In the genomic region with DNA sequence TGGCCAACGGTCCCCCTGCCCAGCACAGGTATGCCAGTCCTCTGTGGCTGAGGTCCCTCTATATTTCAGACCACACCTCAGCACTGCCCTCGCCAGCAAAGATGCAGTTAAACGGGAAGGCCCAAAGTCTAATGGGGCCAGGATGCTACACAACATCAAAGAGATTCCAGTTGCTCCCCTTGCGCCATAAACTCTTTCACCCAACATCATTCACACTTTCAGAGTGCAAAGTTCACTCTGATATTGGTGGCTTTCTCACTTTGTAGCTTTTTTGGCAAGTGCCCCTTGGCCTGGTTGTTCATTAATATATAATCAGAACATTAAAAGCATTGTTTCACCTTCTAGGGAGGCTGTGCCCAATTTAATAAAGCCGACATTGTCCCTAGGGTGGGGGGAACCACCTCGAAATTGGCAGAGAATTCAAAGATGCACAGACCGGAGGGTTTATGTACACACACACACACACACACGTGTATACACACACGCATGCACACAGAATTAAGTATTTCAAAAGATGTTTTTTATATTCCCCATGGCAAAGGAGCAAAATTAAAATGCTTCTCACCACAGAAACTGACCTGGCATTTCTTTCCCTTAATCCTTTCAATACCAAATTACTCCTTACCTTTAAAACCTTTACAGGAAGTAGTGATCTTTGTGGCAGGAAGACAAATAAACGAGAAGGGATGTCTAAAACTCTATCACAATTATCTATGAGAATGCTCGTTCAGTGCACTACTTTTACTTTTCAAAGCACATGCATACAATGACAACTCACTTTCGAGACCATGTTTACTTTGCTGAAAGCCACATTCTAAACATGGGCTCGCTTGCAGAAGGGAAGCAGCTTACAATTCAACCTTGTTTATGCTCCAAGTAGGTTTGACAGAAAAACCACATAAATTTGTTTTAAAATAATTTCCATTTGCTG, we compare ENCODE assay signal across 9 cellular contexts. TPM values are rescaled to one million over a fixed set of nuclear protein-coding genes. Genes with fewer than 3 reads are reported as not detected.
DNase-seq lines count a peak whose midpoint lies in the region; ATAC-seq lines count a peak whose summit lies in the region.
"Had no signal": no experiment of that assay in that cellular context is flagged by ENCODE, and none has a peak within 500 bp of the region (broad histone marks: within the 10 kb centered on the region; RNA-seq: fewer than 3 reads in every experiment).

No MANE protein-coding gene starts in this region.

- H3K27me3 ChIP-seq in CD4-positive, alpha-beta memory T cell (ENCODE audit: insufficient read depth, low read length): no peaks in the 10 kb centered on the region
- H3K27me3 ChIP-seq: cardiac muscle cell had no signal

- peak overlapping the region; percentile 44 to 48 for H3K4me3 ChIP-seq in CD4-positive, alpha-beta memory T cell (ENCODE audit: low read length in 2 of 2)
- H3K4me3 ChIP-seq: cardiac muscle cell had no signal

- H3K4me1 Mint-ChIP-seq in CD4-positive, alpha-beta memory T cell: peaks cover 34 to 81% (median 55%) of the 10 kb centered on the region in 4 donors
- peaks cover 57% of the 10 kb centered on the region for H3K4me1 Mint-ChIP-seq in activated naive CD8-positive, alpha-beta T cell treated with anti-CD3 and anti-CD28 coated beads for 36 hours
- peaks cover 36 to 62% (median 38%) of the 10 kb centered on the region in 3 donors for H3K4me1 Mint-ChIP-seq in naive B cell

- no peaks in the 10 kb centered on the region for H3K36me3 ChIP-seq in CD4-positive, alpha-beta memory T cell (ENCODE audit: insufficient read depth, low read length)
- H3K36me3 ChIP-seq: cardiac muscle cell had no signal

- CTCF ChIA-PET in CD4-positive, alpha-beta memory T cell (lab: Charles Lee; ENCODE audit: partially characterized antibody): interaction anchor here (1.4 to 3.1 kb wide), 6 partner anchors 9 to 87 kb away, joined by 3 to 17 read pairs (median 5); no protein-coding TSS in a partner anchor

- H3K27me3 Mint-ChIP-seq in CD4-positive, alpha-beta memory T cell: no peaks in the 10 kb centered on the region
- H3K27me3 Mint-ChIP-seq in activated naive CD8-positive, alpha-beta T cell treated with anti-CD3 and anti-CD28 coated beads for 36 hours: peaks cover 15% of the 10 kb centered on the region
- peaks cover 0 to 8% (median 6%) of the 10 kb centered on the region in 3 donors for H3K27me3 Mint-ChIP-seq in naive B cell

- intact Hi-C loops in CD4-positive, alpha-beta memory T cell (cut with micrococcal nuclease): loop anchor here (1.0 to 5.0 kb wide), 4 partner anchors 9 to 74 kb away; no protein-coding TSS in a partner anchor

- peak; percentile 4 for ATAC-seq in HG02884 (IDR thresholded peaks at IDR 0.05; ENCODE audit: unreplicated experiment)
- ATAC-seq in naive B cell (ENCODE audit: low read depth in 2 of 2): no peak
- no peak for ATAC-seq in GM21515 (IDR thresholded peaks at IDR 0.05; ENCODE audit: unreplicated experiment)

- H3K9me3 Mint-ChIP-seq in CD4-positive, alpha-beta memory T cell: no peaks in the 10 kb centered on the region
- H3K9me3 Mint-ChIP-seq in activated naive CD8-positive, alpha-beta T cell treated with anti-CD3 and anti-CD28 coated beads for 36 hours: peaks cover 13% of the 10 kb centered on the region
- peaks cover 0 to 13% (median 3%) of the 10 kb centered on the region in 7 donors for H3K9me3 Mint-ChIP-seq in naive B cell

- H3K4me1 ChIP-seq in CD4-positive, alpha-beta memory T cell (ENCODE audit: insufficient read depth, low read length): peaks cover 95% of the 10 kb centered on the region

- H3K36me3 Mint-ChIP-seq in CD4-positive, alpha-beta memory T cell: peaks cover 2 to 4% of the 10 kb centered on the region in 2 donors
- peaks cover 22% of the 10 kb centered on the region for H3K36me3 Mint-ChIP-seq in activated naive CD8-positive, alpha-beta T cell treated with anti-CD3 and anti-CD28 coated beads for 36 hours
- peaks cover 0 to 11% of the 10 kb centered on the region in 2 donors for H3K36me3 Mint-ChIP-seq in naive B cell

- no peaks in the 10 kb centered on the region for H3K9me3 ChIP-seq in CD4-positive, alpha-beta memory T cell (ENCODE audit: control insufficient read depth in 1 of 2, low read length in 2 of 2)

- POLR2A ChIA-PET in CD4-positive, alpha-beta memory T cell (lab: Charles Lee; ENCODE audit: partially characterized antibody): interaction anchor here (0.6 to 5.0 kb wide), 8 partner anchors 11 to 183 kb away, joined by 3 to 61 read pairs (median 3); a partner anchor contains a TSS

- peak overlapping the region; percentile 23 for H3K27ac ChIP-seq in CD4-positive, alpha-beta memory T cell (ENCODE audit: low read depth, low read length)
- H3K27ac ChIP-seq: cardiac muscle cell had no signal

- H3K4me3 Mint-ChIP-seq in CD4-positive, alpha-beta memory T cell: peak overlapping the region; percentile 76 to 92 (median 78)
- H3K4me3 Mint-ChIP-seq in activated naive CD8-positive, alpha-beta T cell treated with anti-CD3 and anti-CD28 coated beads for 36 hours: peak overlapping the region; percentile 57
- peak overlapping the region in 7 of 8 donors; percentile 34 to 76 (median 59) for H3K4me3 Mint-ChIP-seq in naive B cell

- DNase-seq in CD4-positive, alpha-beta memory T cell: peak in 1 of 5 donors; percentile 37
- no peak for DNase-seq in activated naive CD8-positive, alpha-beta T cell treated with anti-CD3 and anti-CD28 coated beads for 36 hours
- DNase-seq in naive B cell (no peak), DMS79 (lab: John Stamatoyannopoulos, UW) (no peak), mesenteric fat pad (ENCODE audit: low spot score) (no peak)
- DNase-seq in activated CD4-positive, alpha-beta T cell treated with anti-CD3 and anti-CD28 coated beads for 48 hours: no peak

- H3K27ac Mint-ChIP-seq in CD4-positive, alpha-beta memory T cell: peak overlapping the region; percentile 80 to 95 (median 89)
- peak overlapping the region; percentile 91 for H3K27ac Mint-ChIP-seq in activated naive CD8-positive, alpha-beta T cell treated with anti-CD3 and anti-CD28 coated beads for 36 hours
- peak overlapping the region in 2 of 6 donors; percentile 26 to 61 for H3K27ac Mint-ChIP-seq in naive B cell

RNA-seq across cellular contexts. Expression of a gene that starts 19.5 kb away (rescaled TPM):
- total RNA-seq in CD4-positive, alpha-beta memory T cell: 10 to 100 TPM; 66.3 to 71.7 TPM
- 10 to 100 TPM; 28.6 to 58.5 TPM for polyA plus RNA-seq in CD4-positive, alpha-beta memory T cell
- 1 to 10 TPM; 8.2 to 8.5 TPM for total RNA-seq in activated naive CD8-positive, alpha-beta T cell treated with anti-CD3 and anti-CD28 coated beads for 36 hours
- polyA plus RNA-seq in naive B cell (ENCODE audit: low read depth in 6 of 6): 10 to 100 TPM in 5 of 6 donors, 1 to 10 TPM in 1; 9.8 to 20.7 (median 12.5) TPM
- total RNA-seq in mesenteric fat pad: 25.2 TPM
